Comparison of ENCODE assay signal across 11 cellular contexts in the genomic region with DNA sequence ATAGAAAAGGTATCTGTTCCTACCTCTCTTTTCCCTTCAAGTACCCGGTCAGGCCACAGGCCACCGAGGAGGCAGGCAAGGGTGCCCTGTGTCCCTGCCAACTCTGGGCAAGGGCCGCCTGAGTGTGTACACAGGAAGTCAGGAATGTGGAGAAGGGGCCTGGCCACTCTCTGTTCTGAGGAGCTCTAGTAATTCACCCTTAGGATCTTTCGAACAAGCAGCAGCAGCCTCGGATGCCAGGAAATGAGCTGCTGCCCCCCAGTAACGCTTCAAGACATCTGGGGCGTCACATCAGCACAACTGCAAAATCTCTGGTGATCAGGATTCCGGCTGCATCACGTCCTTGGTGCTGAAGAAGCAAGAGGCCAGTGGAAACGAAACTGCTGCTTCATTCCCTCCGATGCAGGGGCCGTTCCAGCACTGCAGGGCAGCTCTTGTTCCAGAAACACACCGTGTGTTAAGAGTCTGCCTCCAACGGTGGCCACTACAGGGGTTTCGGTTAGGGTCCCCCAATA. TPM values are rescaled to one million over a fixed set of nuclear protein-coding genes. Genes with fewer than 3 reads are reported as not detected.
DNase-seq lines count a peak whose midpoint lies in the region; ATAC-seq and TF ChIP-seq lines count a peak whose summit lies in the region.
"Had no signal": no experiment of that assay in that cellular context is flagged by ENCODE, and none has a peak within 500 bp of the region (broad histone marks: within the 10 kb centered on the region; RNA-seq: fewer than 3 reads in every experiment).

No MANE protein-coding gene starts in this region.

- no CpG with 5 or more reads among the region's 15 CpGs for WGBS in mesendoderm (ENCODE audit: extremely low coverage, insufficient coverage, low lambda C conversion rate)
- 32 to 49% methylated on average over 3 to 13 of the region's 15 CpGs for WGBS in transverse colon (ENCODE audit: low coverage in 1 of 2), 2 donors

- peak overlapping the region; percentile 39 for H3K9ac ChIP-seq in mesendoderm (ENCODE audit: low read length)

- H2AK5ac ChIP-seq in mesendoderm (ENCODE audit: low read length): no peak overlapping the region

- no peak overlapping the region for H2BK120ac ChIP-seq in mesendoderm (ENCODE audit: low read depth, low read length)

- no peak overlapping the region for H3K4ac ChIP-seq in mesendoderm (ENCODE audit: low read depth, low read length)

- TF ChIP-seq EP300 in transverse colon (IDR thresholded peaks at IDR 0.05; ENCODE audit: low read depth): no peak

- TF ChIP-seq CTCF in dorsolateral prefrontal cortex (IDR thresholded peaks at IDR 0.05 in 54 of 56, conservative IDR thresholded peaks at IDR 0.05 in 2 of 56; ENCODE audit: low read depth in 1 of 56, partially characterized antibody in 56 of 56) (no peak), transverse colon (IDR thresholded peaks at IDR 0.05) (no peak)

- DNase-seq in DMS53 (lab: John Stamatoyannopoulos, UW): peak; percentile 55
- no peak for DNase-seq in DMS53 treated with DMSO at 0.1 percent for 48 hours (lab: John Stamatoyannopoulos, UW; ENCODE audit: unreplicated experiment)
- peak in 1 of 10 donors; percentile 42 for DNase-seq in dorsolateral prefrontal cortex
- no peak for DNase-seq in mesendoderm
- peak; percentile 83 for DNase-seq in transverse colon
- no peak for DNase-seq in NCI-H187 treated with DMSO at 0.1 percent for 48 hours (lab: John Stamatoyannopoulos, UW)
- DNase-seq: 8988T, NCI-H2227 treated with DMSO at 0.1 percent for 48 hours had no signal

- ATAC-seq in HG03139 (IDR thresholded peaks at IDR 0.05; ENCODE audit: unreplicated experiment): no peak
- ATAC-seq in GM21723 (IDR thresholded peaks at IDR 0.05; ENCODE audit: unreplicated experiment): no peak

- H4K5ac ChIP-seq in mesendoderm (ENCODE audit: low read length): no peak overlapping the region

- in situ Hi-C loops in transverse colon (cut with MboI; ENCODE audit: low pct_ligation_motif_present in 1 of 4, low pct_unique_long_range_greater_than_20kb in 1 of 4, low sequenced_read_pairs in 3 of 4): no loop called here

- H3K23ac ChIP-seq in mesendoderm (ENCODE audit: low read length): peak overlapping the region; percentile 29

- H3K36me3 ChIP-seq in mesendoderm (ENCODE audit: control insufficient read depth, insufficient read depth, low read length): no peaks in the 10 kb centered on the region
- H3K36me3 ChIP-seq in transverse colon: no peaks in the 10 kb centered on the region

- H3K18ac ChIP-seq in mesendoderm (ENCODE audit: low read length): no peak overlapping the region

- peak overlapping the region; percentile 25 for H3K4me2 ChIP-seq in mesendoderm (ENCODE audit: low read length)

- H3K9me3 ChIP-seq in transverse colon: no peaks in the 10 kb centered on the region

- H3K56ac ChIP-seq in mesendoderm (ENCODE audit: low read length): peak overlapping the region; percentile 73

- H3K27ac ChIP-seq in dorsolateral prefrontal cortex (peak overlapping the region in 40 of 59 donors; percentile 6 to 96 (median 72)), mesendoderm (ENCODE audit: low read depth, low read length) (no peak overlapping the region), transverse colon (peak overlapping the region; percentile 93 to 98 (median 96))

- peak; percentile 45 for TF ChIP-seq POLR2A in transverse colon (IDR thresholded peaks at IDR 0.05)

- intact Hi-C loops in dorsolateral prefrontal cortex (cut with DNase I): no loop called here
- intact Hi-C loops in transverse colon (cut with DNase I; ENCODE audit: low total_unique reads): no loop called here

- H3K4me1 ChIP-seq in mesendoderm (ENCODE audit: control insufficient read depth, low read depth, low read length) (peaks cover 6% of the 10 kb centered on the region), transverse colon (peaks cover 0 to 56% (median 36%) of the 10 kb centered on the region in 4 donors)

- H3K27me3 ChIP-seq in dorsolateral prefrontal cortex: peaks cover 0 to 41% (median 18%) of the 10 kb centered on the region in 45 donors
- no peaks in the 10 kb centered on the region for H3K27me3 ChIP-seq in mesendoderm (ENCODE audit: insufficient read depth, low read length, poor library complexity)
- H3K27me3 ChIP-seq in transverse colon: no peaks in the 10 kb centered on the region

- no peak overlapping the region for H2BK15ac ChIP-seq in mesendoderm (replicated peaks; ENCODE audit: low read depth)

- peaks cover 28% of the 10 kb centered on the region for H3K79me1 ChIP-seq in mesendoderm (ENCODE audit: low read length)

- peaks cover 43% of the 10 kb centered on the region for H3K79me2 ChIP-seq in mesendoderm (ENCODE audit: control insufficient read depth, insufficient read depth, low read length)

- no peak overlapping the region for H2BK5ac ChIP-seq in mesendoderm (ENCODE audit: low read length)

- H3K4me3 ChIP-seq in dorsolateral prefrontal cortex (peak overlapping the region in 56 of 59 donors; percentile 4 to 85 (median 72)), mesendoderm (ENCODE audit: low read length) (no peak overlapping the region), transverse colon (peak overlapping the region; percentile 10 to 75 (median 73))

- no peak overlapping the region for H4K8ac ChIP-seq in mesendoderm (ENCODE audit: low read depth, low read length)

RNA-seq across cellular contexts. Expression of a gene that starts 2.0 kb away (rescaled TPM):
- 10 to 100 TPM in 2 of 120 experiments, 1 to 10 TPM in 117, under 1 TPM in 1; 0.95 to 11.3 (median 3.6) TPM for total RNA-seq in dorsolateral prefrontal cortex
- 30.9 TPM for polyA plus RNA-seq in mesendoderm (2013, experiment 1 of 2)
- polyA plus RNA-seq in mesendoderm (2013, experiment 2 of 2): 30.6 TPM
- 10 to 100 TPM; 12.5 to 66.2 (median 54.1) TPM for total RNA-seq in transverse colon
- polyA plus RNA-seq: neural cell had no signal

RNA-seq across cellular contexts. Expression of a gene that starts 55.9 kb away (rescaled TPM):
- 10 to 100 TPM; 39.9 to 64.4 (median 50.7) TPM for total RNA-seq in dorsolateral prefrontal cortex
- polyA plus RNA-seq in mesendoderm (2013, experiment 1 of 2): 22.1 TPM
- polyA plus RNA-seq in mesendoderm (2013, experiment 2 of 2): 22.1 TPM
- total RNA-seq in transverse colon: 10 to 100 TPM; 12.9 to 37.8 (median 33.3) TPM

Comparison
In these comparisons a context has a peak if more than half of its experiments do, and no peak if none do; other contexts are left out.
1. DNase-seq: peak in DMS53 (single experiment) and transverse colon (single experiment); none in DMS53 treated with DMSO at 0.1 percent for 48 hours (single experiment), mesendoderm (single experiment) and NCI-H187 treated with DMSO at 0.1 percent for 48 hours (single experiment).